In the genomic region with DNA sequence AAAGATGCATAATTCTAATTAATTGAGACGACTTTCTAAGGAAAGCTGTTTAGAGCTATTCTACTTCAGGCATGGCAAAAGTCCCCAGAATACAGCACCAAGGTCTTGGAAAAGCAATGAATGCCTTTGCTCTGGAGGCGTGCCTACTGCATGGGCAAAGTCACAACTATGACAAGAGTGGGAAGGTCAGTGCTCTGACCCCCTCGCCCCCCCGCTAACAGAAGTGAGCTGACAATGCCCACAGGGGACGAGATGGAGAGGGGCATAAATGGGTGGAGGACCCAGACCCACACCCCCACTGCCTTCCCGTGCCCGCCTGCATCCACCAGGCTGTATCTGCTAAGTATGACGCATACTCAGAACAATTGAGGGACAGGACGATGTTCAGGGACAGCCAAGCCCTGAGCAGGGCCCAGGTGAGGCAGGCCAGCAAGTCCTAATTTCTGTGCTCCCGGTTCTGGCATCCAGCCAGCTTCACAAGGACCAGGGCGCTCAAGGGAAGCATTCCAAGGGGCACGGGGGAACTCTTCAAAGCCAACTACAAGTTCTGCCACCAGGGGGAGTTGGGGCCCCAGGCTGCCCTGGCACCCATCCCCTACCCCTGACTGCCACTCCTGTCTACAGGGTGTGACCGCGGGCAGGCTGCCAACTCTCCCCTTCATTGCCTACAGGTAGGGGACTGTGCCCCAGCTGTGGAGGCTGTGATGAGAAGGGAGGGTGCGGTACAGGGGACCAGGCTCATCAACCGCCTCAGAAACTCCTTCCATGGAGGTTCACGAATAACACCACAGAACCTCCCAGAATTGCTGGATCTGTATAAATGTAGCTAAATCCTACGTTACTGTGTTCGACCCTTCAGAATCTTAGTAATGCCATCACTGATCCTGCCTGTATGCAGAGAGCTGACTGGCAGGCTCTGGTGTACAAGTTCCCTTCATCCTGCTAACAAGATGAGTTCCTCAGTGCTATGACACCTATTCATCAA, we compare ENCODE assay signal across 9 cellular contexts. TPM values are rescaled to one million over a fixed set of nuclear protein-coding genes. Genes with fewer than 3 reads are reported as not detected.
DNase-seq lines count a peak whose midpoint lies in the region; ATAC-seq and TF ChIP-seq lines count a peak whose summit lies in the region.
"Had no signal": no experiment of that assay in that cellular context is flagged by ENCODE, and none has a peak within 500 bp of the region (broad histone marks: within the 10 kb centered on the region; RNA-seq: fewer than 3 reads in every experiment).

No MANE protein-coding gene starts in this region.

- no peak overlapping the region for H3K27ac ChIP-seq in iPS DF 6.9 (ENCODE audit: low read length)

- peaks cover 17% of the 10 kb centered on the region for H3K4me1 ChIP-seq in adipocyte (ENCODE audit: control insufficient read depth, insufficient read depth, low read length)
- no peaks in the 10 kb centered on the region; the same call in 1 of the 2 replicates for H3K4me1 ChIP-seq in iPS DF 6.9 (ENCODE audit: control insufficient read depth, insufficient read depth, low read length)

- peak; percentile 55 for DNase-seq in GM10266 (ENCODE audit: extremely low spot score)
- DNase-seq in NCI-H1092 (lab: John Stamatoyannopoulos, UW), result peak; percentile 26
- DNase-seq in T-cell, result peak; percentile 24 to 72 (median 56)
- peak; percentile 81 for DNase-seq in adipocyte (ENCODE audit: low read depth)
- peak; percentile 61 for DNase-seq in iPS DF 6.9 (ENCODE audit: low read depth, low spot score)
- DNase-seq in stimulated activated CD4-positive, alpha-beta T cell treated with anti-CD3 and anti-CD28 coated beads, Interleukin-4, amount 100 ng/mL, for 1 hour, result peak; percentile 69

- H3K9me3 ChIP-seq in adipocyte (ENCODE audit: control insufficient read depth, low read length) (no peaks in the 10 kb centered on the region), iPS DF 6.9 (ENCODE audit: control insufficient read depth, insufficient read depth, low read length) (no peaks in the 10 kb centered on the region)

- no peaks in the 10 kb centered on the region for H3K9me3 Mint-ChIP-seq in T-cell
- H3K9me3 Mint-ChIP-seq: dendritic cell treated with granulocyte-macrophage colony-stimulating factor and Interleukin-4, amounts not matched to agents 40 ng/mL and 50 ng/mL, for 4 days had no signal

- peak; percentile 62 to 80 (median 70) for ATAC-seq in T-cell (replicated peaks in 1 of 4)
- ATAC-seq in GM18520 (IDR thresholded peaks at IDR 0.05; ENCODE audit: unreplicated experiment), result no peak
- ATAC-seq in GM21717 (IDR thresholded peaks at IDR 0.05; ENCODE audit: unreplicated experiment), result no peak

- peak; percentile 53 for TF ChIP-seq CTCF in GM10266 (IDR thresholded peaks at IDR 0.05; ENCODE audit: control insufficient read depth, insufficient read depth, low read depth, missing control alignments)

- no peak overlapping the region for H3K9ac ChIP-seq in adipocyte (ENCODE audit: low read length)

- POLR2A ChIA-PET in T-cell (lab: Charles Lee), result interaction anchor here in 1 of 2 donors (0.5 kb wide), 1 partner anchor 9 kb away, joined by 7 read pairs; no protein-coding TSS in a partner anchor

- peak overlapping the region in 1 of 2 donors; percentile 16 for H3K27ac Mint-ChIP-seq in T-cell
- H3K27ac Mint-ChIP-seq: dendritic cell treated with granulocyte-macrophage colony-stimulating factor and Interleukin-4, amounts not matched to agents 40 ng/mL and 50 ng/mL, for 4 days had no signal

- no peak overlapping the region for H3K4me3 Mint-ChIP-seq in T-cell
- H3K4me3 Mint-ChIP-seq: dendritic cell treated with granulocyte-macrophage colony-stimulating factor and Interleukin-4, amounts not matched to agents 40 ng/mL and 50 ng/mL, for 4 days had no signal

- H3K4me3 ChIP-seq in adipocyte (ENCODE audit: low read length) (no peak overlapping the region), iPS DF 6.9 (ENCODE audit: low read length) (no peak overlapping the region)

- CTCF ChIA-PET in T-cell (lab: Charles Lee), result interaction anchor here (0.5 to 1.5 kb wide), 6 partner anchors 11 to 244 kb away, joined by 3 to 6 read pairs (median 3); a partner anchor contains a TSS

- H3K27me3 Mint-ChIP-seq in T-cell, result no peaks in the 10 kb centered on the region
- H3K27me3 Mint-ChIP-seq: dendritic cell treated with granulocyte-macrophage colony-stimulating factor and Interleukin-4, amounts not matched to agents 40 ng/mL and 50 ng/mL, for 4 days had no signal

- H3K27me3 ChIP-seq in adipocyte (replicated peaks; ENCODE audit: control insufficient read depth, insufficient read depth, low read length) (no peaks in the 10 kb centered on the region), iPS DF 6.9 (ENCODE audit: control insufficient read depth, insufficient read depth, low read length) (no peaks in the 10 kb centered on the region)

- H3K36me3 Mint-ChIP-seq in T-cell, result peaks cover 16% of the 10 kb centered on the region

- H3K36me3 ChIP-seq in adipocyte (ENCODE audit: control insufficient read depth, insufficient read depth, low read length, severe bottlenecking), result peaks cover 38% of the 10 kb centered on the region
- H3K36me3 ChIP-seq in iPS DF 6.9 (ENCODE audit: control insufficient read depth, insufficient read depth, low read length), result peaks cover 3% of the 10 kb centered on the region; the same call in 1 of the 2 replicates

- peaks cover 0 to 4% (median 0%) of the 10 kb centered on the region in 3 donors for H3K4me1 Mint-ChIP-seq in T-cell

- no CpG with 5 or more reads among the region's 19 CpGs for WGBS in iPS DF 6.9 (ENCODE audit: insufficient coverage, insufficient read length)

RNA-seq across cellular contexts. Expression of a gene that starts 20.8 kb away (rescaled TPM):
- total RNA-seq in T-cell, result 10 to 100 TPM; 29.3 to 44.1 (median 39.2) TPM

RNA-seq across cellular contexts. Expression of a gene that starts 34.8 kb away (rescaled TPM):
- under 1 TPM in 3 of 5 donors, not detected in 2; 0.51 to 0.76 (median 0.59) TPM for total RNA-seq in T-cell

RNA-seq across cellular contexts. Expression of a gene that starts 39.6 kb away (rescaled TPM):
- 10 to 100 TPM; 18.3 to 48.2 (median 38.7) TPM for total RNA-seq in T-cell

RNA-seq across cellular contexts. Expression of a gene that starts 45.2 kb away (rescaled TPM):
- total RNA-seq in T-cell, result under 1 TPM; 0.19 to 0.93 (median 0.53) TPM

RNA-seq across cellular contexts. Expression of a gene that starts 48.1 kb away (rescaled TPM):
- total RNA-seq in T-cell, result not detected

Comparison
In these comparisons a context has a peak if more than half of its experiments do, and no peak if none do; other contexts are left out.
1. DNase-seq: peak in every context shown above with its lines; median percentile 81 in adipocyte; 69 in stimulated activated CD4-positive, alpha-beta T cell treated with anti-CD3 and anti-CD28 coated beads, Interleukin-4, amount 100 ng/mL, for 1 hour; 61 in iPS DF 6.9; 56 in T-cell; 55 in GM10266; 26 in NCI-H1092.
2. ATAC-seq: peak in T-cell (4 of 4); none in GM18520 (single experiment) and GM21717 (single experiment).